17 cellular contexts compared by ENCODE assay signal in the genomic region with DNA sequence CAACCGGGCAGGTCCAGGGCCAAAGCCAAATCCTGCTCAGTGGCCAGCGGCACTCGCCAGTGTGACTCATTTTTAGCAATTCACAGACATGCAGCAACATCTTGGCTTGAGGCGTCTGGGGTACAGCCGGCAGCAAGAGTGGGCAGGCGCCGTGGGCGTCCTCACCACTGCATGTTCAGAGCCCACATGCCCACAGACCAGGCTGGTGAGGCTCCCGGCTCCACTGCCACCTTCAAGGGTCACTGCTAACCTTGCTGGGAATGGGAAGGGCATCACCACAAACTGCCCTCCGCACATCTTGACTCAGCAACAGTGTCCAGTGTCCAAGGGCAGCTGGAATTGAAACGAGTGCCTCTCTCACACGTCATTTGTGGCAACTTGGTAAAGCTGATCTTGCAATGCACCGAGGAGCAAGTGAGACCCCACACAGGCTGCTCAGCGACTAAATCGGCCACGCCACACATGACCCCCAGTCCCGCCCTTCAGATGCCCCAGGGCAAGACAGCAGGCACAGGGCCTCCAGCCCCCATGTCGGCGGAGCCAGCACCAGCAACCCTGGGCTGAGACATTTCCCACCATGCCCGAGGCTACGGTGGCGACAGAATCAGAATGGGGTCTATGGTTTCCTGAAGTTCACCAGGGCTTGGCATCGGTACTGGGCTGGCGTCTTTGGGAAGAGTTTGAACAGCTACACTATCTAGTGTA.
DNase-seq lines count a peak whose midpoint lies in the region; ATAC-seq and TF ChIP-seq lines count a peak whose summit lies in the region.
"Had no signal": no experiment of that assay in that cellular context is flagged by ENCODE, and none has a peak within 500 bp of the region (broad histone marks: within the 10 kb centered on the region; RNA-seq: fewer than 3 reads in every experiment).

No MANE protein-coding gene starts in this region.

- TF ChIP-seq CTCF in foreskin keratinocyte (conservative IDR thresholded peaks at IDR 0.05) (no peak), prostate gland (IDR thresholded peaks at IDR 0.05) (no peak)

- H3K4me1 ChIP-seq in adipocyte (ENCODE audit: control insufficient read depth, insufficient read depth, low read length) (peaks cover 7% of the 10 kb centered on the region), foreskin keratinocyte (no peaks in the 10 kb centered on the region), prostate gland (replicated peaks) (no peaks in the 10 kb centered on the region)
- H3K4me1 ChIP-seq: body of pancreas had no signal

- H3K27me3 ChIP-seq in adipocyte (replicated peaks; ENCODE audit: control insufficient read depth, insufficient read depth, low read length) (no peaks in the 10 kb centered on the region), foreskin keratinocyte (peaks cover 4% of the 10 kb centered on the region), prostate gland (replicated peaks; ENCODE audit: insufficient read depth) (no peaks in the 10 kb centered on the region)
- H3K27me3 ChIP-seq: body of pancreas, ovary had no signal

- TF ChIP-seq POLR2A in prostate gland (IDR thresholded peaks at IDR 0.05): no peak

- H3K36me3 ChIP-seq in adipocyte (ENCODE audit: control insufficient read depth, insufficient read depth, low read length, severe bottlenecking): no peaks in the 10 kb centered on the region
- no peaks in the 10 kb centered on the region for H3K36me3 ChIP-seq in prostate gland
- H3K36me3 ChIP-seq: ovary had no signal

- DNase-seq in HPDE6-E6E7 (ENCODE audit: extremely low spot score) (peak; percentile 15), adipocyte (ENCODE audit: low read depth) (peak; percentile 62), foreskin keratinocyte (peak in 1 of 2 donors; percentile 35), ureter (ENCODE audit: low spot score) (peak; percentile 40), SW 1271 (lab: John Stamatoyannopoulos, UW) (no peak), prostate gland (ENCODE audit: low spot score) (no peak)
- no peak for DNase-seq in stimulated activated naive CD4-positive, alpha-beta T cell (lab: John Stamatoyannopoulos, UW)
- DNase-seq: activated CD4-positive, alpha-beta memory T cell treated with anti-CD3 and anti-CD28 coated beads, Interleukin-2, amount 10 ng/mL, durations not matched to agents 7 days and 5 days; activated effector memory CD4-positive, alpha-beta T cell treated with anti-CD3 and anti-CD28 coated beads, Interleukin-2, amount 50 U/mL, for 16 hours; body of pancreas; CD4-positive, alpha-beta memory T cell; effector memory CD4-positive, alpha-beta T cell; GOT3; midbrain; NCI-H1105 treated with DMSO at 0.1 percent for 48 hours; ovary had no signal

- intact Hi-C loops in prostate gland (cut with DNase I): no loop called here

- no peak overlapping the region for H3K4me3 ChIP-seq in adipocyte (ENCODE audit: low read length)
- no peak overlapping the region for H3K4me3 ChIP-seq in prostate gland
- H3K4me3 ChIP-seq: body of pancreas, ovary, SK-N-MC had no signal

- H3K9me3 ChIP-seq in adipocyte (ENCODE audit: control insufficient read depth, low read length) (no peaks in the 10 kb centered on the region), prostate gland (no peaks in the 10 kb centered on the region)
- H3K9me3 ChIP-seq: body of pancreas, ovary had no signal

- peak; percentile 59 for ATAC-seq in foreskin keratinocyte
- ATAC-seq: body of pancreas had no signal

- 90% methylated on average over 24 of the region's 24 CpGs for WGBS in prostate gland

- no peak overlapping the region for H3K9ac ChIP-seq in adipocyte (ENCODE audit: low read length)

- H3K27ac ChIP-seq in foreskin keratinocyte (no peak overlapping the region), prostate gland (no peak overlapping the region)
- H3K27ac ChIP-seq: body of pancreas, ovary, SK-N-MC had no signal

Comparison
In these comparisons a context has a peak if more than half of its experiments do, and no peak if none do; other contexts are left out.
1. DNase-seq: peak in HPDE6-E6E7 (single experiment), adipocyte (single experiment) and ureter (single experiment); none in SW 1271 (0 of 2), prostate gland (single experiment) and stimulated activated naive CD4-positive, alpha-beta T cell (0 of 6).